11 cellular contexts compared by ENCODE assay signal in the genomic region with DNA sequence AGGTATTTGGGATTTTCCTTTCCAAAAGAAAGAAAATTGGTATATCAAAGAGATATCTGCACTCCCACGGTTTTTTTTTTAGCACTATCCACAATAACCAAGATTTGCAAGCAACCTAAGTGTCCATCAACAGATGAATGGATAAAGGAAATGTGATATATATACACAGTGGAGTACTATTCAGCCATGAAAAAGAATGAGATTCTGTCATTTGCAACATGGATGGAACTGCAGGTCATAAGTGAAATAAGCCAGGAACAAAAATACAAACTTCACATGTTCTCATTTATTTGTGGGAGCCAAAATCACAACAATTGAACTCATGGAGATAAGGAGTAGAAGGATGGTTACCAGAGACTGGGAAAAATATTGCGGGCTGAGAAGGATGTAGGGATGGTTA. TPM values are rescaled to one million over a fixed set of nuclear protein-coding genes. Genes with fewer than 3 reads are reported as not detected.
"Had no signal": no experiment of that assay in that cellular context is flagged by ENCODE, and none has a peak within 500 bp of the region (broad histone marks: within the 10 kb centered on the region; RNA-seq: fewer than 3 reads in every experiment).

No MANE protein-coding gene starts in this region.

- H2AFZ ChIP-seq: GM23248, GM23338 had no signal

- H3K36me3 ChIP-seq: HAP-1 had no signal

- H3K9ac ChIP-seq: GM23248 had no signal

- H3K27ac ChIP-seq: GM23248 had no signal

- H3K4me3 ChIP-seq: GM23248, GM23338, HAP-1 had no signal

- H3K4me2 ChIP-seq: GM23338 had no signal

- ATAC-seq: GM23338, HCT116 had no signal

- DNase-seq: GM23248, GOT3, H7, H9, HCEC 1CT, HFFc6 had no signal

- H3K9me3 ChIP-seq: HAP-1 had no signal

- FAIRE-seq: H1, H54 had no signal

RNA-seq across cellular contexts. Expression of gene ANKRD31, which starts 9.8 kb away (rescaled TPM):
- total RNA-seq: GM23248, H7 had no signal
- polyA plus RNA-seq: GM23248 had no signal
